ENCODE assay signal across 10 cellular contexts in the genomic region with DNA sequence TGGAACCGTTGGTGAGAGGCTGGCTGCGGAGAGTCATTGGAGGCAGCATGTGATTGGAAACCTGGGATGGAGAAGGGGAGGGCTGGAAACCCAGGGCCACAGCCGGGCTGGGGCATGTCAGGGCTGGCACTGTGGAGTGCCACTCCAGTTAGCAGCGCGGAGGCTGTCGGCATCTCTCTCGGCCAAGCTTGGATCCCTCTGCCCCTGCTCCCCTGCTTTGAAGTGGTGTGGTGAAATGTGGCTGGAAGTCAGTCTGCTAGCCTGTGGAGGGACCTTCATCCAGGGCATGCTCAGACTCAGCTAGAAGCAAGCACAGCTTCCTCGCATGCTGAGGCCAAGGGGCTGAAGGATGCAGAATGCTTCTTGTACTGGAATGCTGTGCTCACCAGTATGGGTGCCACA. TPM values are rescaled to one million over a fixed set of nuclear protein-coding genes. Genes with fewer than 3 reads are reported as not detected.
A peak's percentile ranks its signal among the peaks of the same experiment; 100 is the strongest.
DNase-seq lines count a peak whose midpoint lies in the region; ATAC-seq and TF ChIP-seq lines count a peak whose summit lies in the region.
"Had no signal": no experiment of that assay in that cellular context is flagged by ENCODE, and none has a peak within 500 bp of the region (broad histone marks: within the 10 kb centered on the region; RNA-seq: fewer than 3 reads in every experiment).

No MANE protein-coding gene starts in this region.

- H3K27ac ChIP-seq in transverse colon: peak overlapping the region; percentile 60 to 85 (median 70)

- WGBS in transverse colon (ENCODE audit: low coverage in 1 of 2), 2 donors: 68 to 83% methylated on average over 2 to 8 of the region's 8 CpGs

- no peak for TF ChIP-seq CTCF in transverse colon (IDR thresholded peaks at IDR 0.05)

- no peaks in the 10 kb centered on the region for H3K36me3 ChIP-seq in adipocyte (ENCODE audit: control insufficient read depth, insufficient read depth, low read length, severe bottlenecking)
- no peaks in the 10 kb centered on the region for H3K36me3 ChIP-seq in transverse colon

- H3K27me3 ChIP-seq in adipocyte (replicated peaks; ENCODE audit: control insufficient read depth, insufficient read depth, low read length) (no peaks in the 10 kb centered on the region), transverse colon (no peaks in the 10 kb centered on the region)

- peaks cover 42% of the 10 kb centered on the region for H3K4me1 ChIP-seq in adipocyte (ENCODE audit: control insufficient read depth, insufficient read depth, low read length)
- H3K4me1 ChIP-seq in transverse colon: peaks cover 14 to 50% (median 17%) of the 10 kb centered on the region in 4 donors

- H3K9me3 ChIP-seq in adipocyte (ENCODE audit: control insufficient read depth, low read length) (no peaks in the 10 kb centered on the region), transverse colon (no peaks in the 10 kb centered on the region)

- no peak for TF ChIP-seq EP300 in transverse colon (IDR thresholded peaks at IDR 0.05; ENCODE audit: low read depth)

- intact Hi-C loops in transverse colon (cut with DNase I; ENCODE audit: low total_unique reads): no loop called here

- H3K9ac ChIP-seq in adipocyte (ENCODE audit: low read length): peak overlapping the region; percentile 79

- no peak for ATAC-seq in HG02798 (IDR thresholded peaks at IDR 0.05; ENCODE audit: poor library complexity, unreplicated experiment)

- no peak for TF ChIP-seq POLR2A in transverse colon (IDR thresholded peaks at IDR 0.05)

- in situ Hi-C loops in transverse colon (cut with MboI; ENCODE audit: low pct_ligation_motif_present in 1 of 4, low pct_unique_long_range_greater_than_20kb in 1 of 4, low sequenced_read_pairs in 3 of 4): loop anchor here in 1 of 4 donors (25.0 kb wide), 1 partner anchor 95 kb away; no protein-coding TSS in a partner anchor

- peak; percentile 19 to 33 for DNase-seq in SHP77 (lab: John Stamatoyannopoulos, UW)
- no peak for DNase-seq in SHP77 treated with DMSO at 0.1 percent for 48 hours (lab: John Stamatoyannopoulos, UW)
- peak; percentile 12 for DNase-seq in adipocyte (ENCODE audit: low read depth)
- DNase-seq in islet precursor cell: peak; percentile 55
- DNase-seq in transverse colon: no peak
- no peak for DNase-seq in COR-L47 (lab: John Stamatoyannopoulos, UW)
- no peak for DNase-seq in SK-N-DZ (ENCODE audit: low spot score)
- DNase-seq: activated naive CD4-positive, alpha-beta T cell treated with Interleukin-2 at 50 U/mL for 16 hours; NCI-H774 had no signal

- H3K4me3 ChIP-seq in adipocyte (ENCODE audit: low read length) (peak overlapping the region; percentile 72), transverse colon (no peak overlapping the region)

RNA-seq across cellular contexts. Expression of gene SLCO3A1, which starts 13.5 kb away (rescaled TPM):
- 10 to 100 TPM in 1 of 4 donors, 1 to 10 TPM in 3; 4.4 to 66.2 (median 5.1) TPM for total RNA-seq in transverse colon
- polyA plus RNA-seq in SK-N-DZ (2014; cell fraction: cytosol; rRNA removed): 7.2 and 11.4 TPM in 2 replicates
- 19.2 and 23.3 TPM in 2 replicates for polyA plus RNA-seq in SK-N-DZ (2014; cell fraction: nucleus; rRNA removed)

Comparison
In these comparisons a context has a peak if more than half of its experiments do, and no peak if none do; other contexts are left out.
1. DNase-seq: peak in SHP77 (2 of 2), adipocyte (single experiment) and islet precursor cell (single experiment); none in SHP77 treated with DMSO at 0.1 percent for 48 hours (single experiment), transverse colon (single experiment), COR-L47 (single experiment) and SK-N-DZ (single experiment).